Comparison of ENCODE assay signal across 18 cellular contexts in genomic region chr7:25308898-25309521, GRCh38.
"Had no signal": no experiment of that assay in that cellular context is flagged by ENCODE, and none has a peak within 500 bp of the region (broad histone marks: within the 10 kb centered on the region; RNA-seq: fewer than 3 reads in every experiment).

No MANE protein-coding gene starts in this region.

- H3K9me3 Mint-ChIP-seq: activated CD4-positive, alpha-beta memory T cell treated with anti-CD3 and anti-CD28 coated beads, Interleukin-2, amount 10 ng/mL, durations not matched to agents 7 days and 5 days; activated naive CD8-positive, alpha-beta T cell treated with anti-CD3 and anti-CD28 coated beads for 36 hours; natural killer cell treated with Interleukin-12 subunit alpha and Interleukin-12 subunit beta and Interleukin-15 and Interleukin-18, amount 100 ng/mL, for 72 hours; stimulated activated naive CD8-positive, alpha-beta T cell treated with anti-CD3 and anti-CD28 coated beads, Interleukin-15, Interleukin-2, amounts not matched to agents 100 ng/mL and 50 ng/mL, for 24 hours; WTC11 had no signal

- H3K4me3 ChIP-seq: esophagus muscularis mucosa, right atrium auricular region, tibial nerve had no signal

- H3K36me3 Mint-ChIP-seq: activated CD8-positive, alpha-beta memory T cell treated with anti-CD3 and anti-CD28 coated beads, Interleukin-2, amount 10 ng/mL, durations not matched to agents 7 days and 5 days; activated naive CD8-positive, alpha-beta T cell treated with anti-CD3 and anti-CD28 coated beads for 36 hours; natural killer cell treated with Interleukin-12 subunit alpha and Interleukin-12 subunit beta and Interleukin-15 and Interleukin-18, amount 100 ng/mL, for 72 hours; WTC11 had no signal

- DNase-seq: activated CD4-positive, alpha-beta memory T cell treated with anti-CD3 and anti-CD28 coated beads, Interleukin-2, amount 10 ng/mL, durations not matched to agents 7 days and 5 days; activated CD4-positive, alpha-beta T cell treated with anti-CD3 and anti-CD28 coated beads for 4 hours; activated CD8-positive, alpha-beta memory T cell treated with anti-CD3 and anti-CD28 coated beads, Interleukin-2, amount 10 ng/mL, durations not matched to agents 7 days and 5 days; activated naive CD8-positive, alpha-beta T cell treated with anti-CD3 and anti-CD28 coated beads for 36 hours; amniotic stem cell; central memory CD4-positive, alpha-beta T cell; cortex of kidney; mesenchymal stem cell; occipital lobe; SW 1271; T-helper 2 cell had no signal

- H3K4me3 Mint-ChIP-seq: activated CD4-positive, alpha-beta memory T cell treated with anti-CD3 and anti-CD28 coated beads, Interleukin-2, amount 10 ng/mL, durations not matched to agents 7 days and 5 days; activated CD8-positive, alpha-beta memory T cell treated with anti-CD3 and anti-CD28 coated beads, Interleukin-2, amount 10 ng/mL, durations not matched to agents 7 days and 5 days; activated naive CD8-positive, alpha-beta T cell treated with anti-CD3 and anti-CD28 coated beads for 36 hours; natural killer cell treated with Interleukin-12 subunit alpha and Interleukin-12 subunit beta and Interleukin-15 and Interleukin-18, amount 100 ng/mL, for 72 hours; stimulated activated naive CD8-positive, alpha-beta T cell treated with anti-CD3 and anti-CD28 coated beads, Interleukin-15, Interleukin-2, amounts not matched to agents 100 ng/mL and 50 ng/mL, for 24 hours; WTC11 had no signal

- H3K27ac ChIP-seq: right atrium auricular region, tibial nerve had no signal

- H3K27ac Mint-ChIP-seq: activated CD4-positive, alpha-beta memory T cell treated with anti-CD3 and anti-CD28 coated beads, Interleukin-2, amount 10 ng/mL, durations not matched to agents 7 days and 5 days; activated CD8-positive, alpha-beta memory T cell treated with anti-CD3 and anti-CD28 coated beads, Interleukin-2, amount 10 ng/mL, durations not matched to agents 7 days and 5 days; activated naive CD8-positive, alpha-beta T cell treated with anti-CD3 and anti-CD28 coated beads for 36 hours; natural killer cell treated with Interleukin-12 subunit alpha and Interleukin-12 subunit beta and Interleukin-15 and Interleukin-18, amount 100 ng/mL, for 72 hours; progenitor cell of endocrine pancreas; stimulated activated naive CD8-positive, alpha-beta T cell treated with anti-CD3 and anti-CD28 coated beads, Interleukin-15, Interleukin-2, amounts not matched to agents 100 ng/mL and 50 ng/mL, for 24 hours; WTC11 had no signal

- H3K27me3 Mint-ChIP-seq: stimulated activated naive CD8-positive, alpha-beta T cell treated with anti-CD3 and anti-CD28 coated beads, Interleukin-15, Interleukin-2, amounts not matched to agents 100 ng/mL and 50 ng/mL, for 24 hours had no signal

- H3K4me1 Mint-ChIP-seq: activated CD4-positive, alpha-beta memory T cell treated with anti-CD3 and anti-CD28 coated beads, Interleukin-2, amount 10 ng/mL, durations not matched to agents 7 days and 5 days; activated naive CD8-positive, alpha-beta T cell treated with anti-CD3 and anti-CD28 coated beads for 36 hours had no signal

- ATAC-seq: activated CD8-positive, alpha-beta memory T cell treated with anti-CD3 and anti-CD28 coated beads, Interleukin-2, amount 10 ng/mL, durations not matched to agents 7 days and 5 days; natural killer cell treated with Interleukin-12 subunit alpha and Interleukin-12 subunit beta and Interleukin-15 and Interleukin-18, amount 100 ng/mL, for 72 hours; WTC11 had no signal
